In the genomic region with DNA sequence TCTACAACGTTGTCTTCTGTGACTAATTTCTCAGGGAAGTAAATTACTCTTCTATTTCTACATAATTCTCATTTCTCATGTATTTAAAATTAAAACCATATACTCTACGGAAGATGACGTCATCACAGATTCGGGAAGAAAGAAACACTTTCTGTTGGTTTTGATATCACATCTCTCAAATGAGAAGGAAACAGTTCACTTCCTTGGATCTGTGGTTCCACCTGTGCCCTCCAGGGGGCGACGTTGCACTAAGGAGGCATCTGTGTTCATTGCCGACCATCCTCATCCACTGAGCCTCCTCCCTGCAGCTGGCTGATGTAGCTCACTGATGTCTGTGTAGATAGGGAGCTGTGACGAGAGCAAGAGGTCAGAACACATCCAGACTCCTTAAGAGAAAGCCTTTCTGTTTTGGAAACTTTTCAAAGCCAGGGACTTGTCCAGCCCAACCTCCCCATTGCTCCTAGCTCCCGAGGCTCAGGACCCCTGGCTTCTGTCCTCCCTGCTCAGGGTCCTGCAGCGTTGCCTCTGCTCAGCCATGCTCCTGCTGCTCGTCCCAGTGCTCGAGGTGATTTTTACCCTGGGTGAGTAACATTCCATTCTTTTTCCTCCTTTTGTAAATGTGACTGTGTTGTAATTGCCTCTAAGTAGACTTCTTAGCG, we compare ENCODE assay signal across 9 cellular contexts.
DNase-seq lines count a peak whose midpoint lies in the region; ATAC-seq and TF ChIP-seq lines count a peak whose summit lies in the region.
"Had no signal": no experiment of that assay in that cellular context is flagged by ENCODE, and none has a peak within 500 bp of the region (broad histone marks: within the 10 kb centered on the region; RNA-seq: fewer than 3 reads in every experiment).

No MANE protein-coding gene starts in this region.

- peak overlapping the region; percentile 84 for H3K27ac Mint-ChIP-seq in activated CD8-positive, alpha-beta memory T cell treated with anti-CD3 and anti-CD28 coated beads, Interleukin-2, amount 10 ng/mL, durations not matched to agents 7 days and 5 days

- no peaks in the 10 kb centered on the region for H3K27me3 ChIP-seq in foreskin keratinocyte

- H3K9me3 Mint-ChIP-seq in activated CD8-positive, alpha-beta memory T cell treated with anti-CD3 and anti-CD28 coated beads, Interleukin-2, amount 10 ng/mL, durations not matched to agents 7 days and 5 days (ENCODE audit: low read depth) = no peaks in the 10 kb centered on the region

- peak; percentile 60 for DNase-seq in activated gamma-delta T cell treated with Interleukin-2 at 50 U/mL for 16 hours
- no peak for DNase-seq in activated gamma-delta T cell (lab: John Stamatoyannopoulos, UW)
- DNase-seq in NCI-H460 (ENCODE audit: extremely low read depth, low read depth) = peak; percentile 44
- peak; percentile 79 for DNase-seq in activated CD8-positive, alpha-beta memory T cell treated with anti-CD3 and anti-CD28 coated beads, Interleukin-2, amount 10 ng/mL, durations not matched to agents 7 days and 5 days
- no peak for DNase-seq in foreskin keratinocyte
- DNase-seq in stimulated activated CD4-positive, alpha-beta T cell treated with anti-CD3 and anti-CD28 coated beads, Interleukin-1b, Interleukin-23, amount 100 ng/mL, for 48 hours = peak; percentile 82

- peak; percentile 60 for TF ChIP-seq CTCF in foreskin keratinocyte (conservative IDR thresholded peaks at IDR 0.05)

- H3K4me1 Mint-ChIP-seq in activated CD8-positive, alpha-beta memory T cell treated with anti-CD3 and anti-CD28 coated beads, Interleukin-2, amount 10 ng/mL, durations not matched to agents 7 days and 5 days = peaks cover 17% of the 10 kb centered on the region

- peaks cover 38% of the 10 kb centered on the region for H3K27me3 Mint-ChIP-seq in activated CD8-positive, alpha-beta memory T cell treated with anti-CD3 and anti-CD28 coated beads, Interleukin-2, amount 10 ng/mL, durations not matched to agents 7 days and 5 days

- peak; percentile 82 for ATAC-seq in activated CD8-positive, alpha-beta memory T cell treated with anti-CD3 and anti-CD28 coated beads, Interleukin-2, amount 10 ng/mL, durations not matched to agents 7 days and 5 days
- ATAC-seq in foreskin keratinocyte = peak; percentile 50
- ATAC-seq in HG02840 (IDR thresholded peaks at IDR 0.05; ENCODE audit: low FRiP score, unreplicated experiment) = no peak
- no peak for ATAC-seq in GM18867 (IDR thresholded peaks at IDR 0.05; ENCODE audit: unreplicated experiment)

- H3K36me3 Mint-ChIP-seq in activated CD8-positive, alpha-beta memory T cell treated with anti-CD3 and anti-CD28 coated beads, Interleukin-2, amount 10 ng/mL, durations not matched to agents 7 days and 5 days = peaks cover 15% of the 10 kb centered on the region

- no peaks in the 10 kb centered on the region for H3K4me1 ChIP-seq in foreskin keratinocyte

- no peak overlapping the region for H3K27ac ChIP-seq in foreskin keratinocyte
- H3K27ac ChIP-seq: epithelial cell of prostate had no signal

- CTCF ChIA-PET in activated CD8-positive, alpha-beta memory T cell treated with anti-CD3 and anti-CD28 coated beads, Interleukin-2, amount 10 ng/mL, durations not matched to agents 7 days and 5 days (lab: Charles Lee) = interaction anchor here (0.6 to 2.0 kb wide), 6 partner anchors 11 to 743 kb away, joined by 3 to 7 read pairs (median 4); partner anchors contain the start of gene DAD1

- peak overlapping the region; percentile 84 for H3K4me3 Mint-ChIP-seq in activated CD8-positive, alpha-beta memory T cell treated with anti-CD3 and anti-CD28 coated beads, Interleukin-2, amount 10 ng/mL, durations not matched to agents 7 days and 5 days

Comparison
In these comparisons a context has a peak if more than half of its experiments do, and no peak if none do; other contexts are left out.
1. DNase-seq: peak in activated gamma-delta T cell treated with Interleukin-2 at 50 U/mL for 16 hours (single experiment), NCI-H460 (single experiment), activated CD8-positive, alpha-beta memory T cell treated with anti-CD3 and anti-CD28 coated beads, Interleukin-2, amount 10 ng/mL, durations not matched to agents 7 days and 5 days (single experiment) and stimulated activated CD4-positive, alpha-beta T cell treated with anti-CD3 and anti-CD28 coated beads, Interleukin-1b, Interleukin-23, amount 100 ng/mL, for 48 hours (single experiment); none in activated gamma-delta T cell (single experiment) and foreskin keratinocyte (0 of 2).
2. ATAC-seq: peak in activated CD8-positive, alpha-beta memory T cell treated with anti-CD3 and anti-CD28 coated beads, Interleukin-2, amount 10 ng/mL, durations not matched to agents 7 days and 5 days (single experiment) and foreskin keratinocyte (single experiment); none in HG02840 (single experiment) and GM18867 (single experiment).